ENCODE assay signal across 33 cellular contexts in genomic region chr19:13918726-13919411, GRCh38. TPM values are rescaled to one million over a fixed set of nuclear protein-coding genes. Genes with fewer than 3 reads are reported as not detected.
"Had no signal": no experiment of that assay in that cellular context is flagged by ENCODE, and none has a peak within 500 bp of the region (broad histone marks: within the 10 kb centered on the region; RNA-seq: fewer than 3 reads in every experiment).

No MANE protein-coding gene starts in this region.

- H3K27ac Mint-ChIP-seq: activated naive CD4-positive, alpha-beta T cell treated with anti-CD3 and anti-CD28 coated beads for 36 hours; activated naive CD8-positive, alpha-beta T cell treated with anti-CD3 and anti-CD28 coated beads for 36 hours; activated T-helper 1 cell treated with anti-CD3 and anti-CD28 coated beads, Interleukin-12 subunit alpha, Interleukin-12 subunit beta, Interleukin-2, Interleukin-4 antibody, amounts not matched to agents 30 ng/mL and 10 ng/mL and 1 ng/mL, durations not matched to agents 14 hours and 24 hours and 36 hours; effector memory CD8-positive, alpha-beta T cell; naive thymus-derived CD8-positive, alpha-beta T cell; neural progenitor cell; progenitor cell of endocrine pancreas; T-helper 2 cell treated with Interferon-gamma antibody and Interleukin-4, amounts not matched to agents 5 μg/mL and 100 μg/mL, for 36 hours had no signal

- H3K27ac ChIP-seq: adrenal gland, brain microvascular endothelial cell, neural progenitor cell, tibial nerve had no signal

- H3K4me3 ChIP-seq: adrenal gland, neural progenitor cell, right lobe of liver, tibial nerve had no signal

- H3K9me3 Mint-ChIP-seq: activated naive CD8-positive, alpha-beta T cell treated with anti-CD3 and anti-CD28 coated beads for 36 hours; effector memory CD8-positive, alpha-beta T cell had no signal

- H3K27me3 ChIP-seq: adrenal gland, brain microvascular endothelial cell, neural progenitor cell, right lobe of liver, tibial nerve had no signal

- H3K9me3 ChIP-seq: adrenal gland, right lobe of liver had no signal

- ATAC-seq: effector memory CD8-positive, alpha-beta T cell; naive thymus-derived CD8-positive, alpha-beta T cell had no signal

- H3K4me1 ChIP-seq: adrenal gland, neural progenitor cell, tibial nerve had no signal

- H3K27me3 Mint-ChIP-seq: activated naive CD8-positive, alpha-beta T cell treated with anti-CD3 and anti-CD28 coated beads for 36 hours; effector memory CD8-positive, alpha-beta T cell; naive thymus-derived CD8-positive, alpha-beta T cell; progenitor cell of endocrine pancreas had no signal

- H3K4me3 Mint-ChIP-seq: activated naive CD4-positive, alpha-beta T cell treated with anti-CD3 and anti-CD28 coated beads for 36 hours; activated naive CD8-positive, alpha-beta T cell treated with anti-CD3 and anti-CD28 coated beads for 36 hours; activated T-helper 1 cell treated with anti-CD3 and anti-CD28 coated beads, Interleukin-12 subunit alpha, Interleukin-12 subunit beta, Interleukin-2, Interleukin-4 antibody, amounts not matched to agents 30 ng/mL and 10 ng/mL and 1 ng/mL, durations not matched to agents 14 hours and 24 hours and 36 hours; effector memory CD8-positive, alpha-beta T cell; naive thymus-derived CD8-positive, alpha-beta T cell; neural progenitor cell; T-helper 2 cell treated with Interferon-gamma antibody and Interleukin-4, amounts not matched to agents 5 μg/mL and 100 μg/mL, for 36 hours had no signal

- H3K4me1 Mint-ChIP-seq: activated naive CD8-positive, alpha-beta T cell treated with anti-CD3 and anti-CD28 coated beads for 36 hours; neural progenitor cell had no signal

- DNase-seq: activated CD4-positive, alpha-beta T cell treated with anti-CD3 and anti-CD28 coated beads for 48 hours; activated CD4-positive, CD25-positive, alpha-beta regulatory T cell; activated CD8-positive, alpha-beta memory T cell treated with anti-CD3 and anti-CD28 coated beads, Interleukin-2, amount 50 U/mL, for 4 hours; activated effector memory CD4-positive, alpha-beta T cell treated with anti-CD3 and anti-CD28 coated beads, Interleukin-2, amount 50 U/mL, for 16 hours; activated naive CD4-positive, alpha-beta T cell treated with anti-CD3 and anti-CD28 coated beads for 36 hours; activated naive CD8-positive, alpha-beta T cell treated with anti-CD3 and anti-CD28 coated beads for 36 hours; activated T-cell treated with anti-CD3 and anti-CD28 coated beads, Interleukin-2, amount 50 U/mL, for 1 hour; adrenal gland; brain microvascular endothelial cell; caudate nucleus; cortex of kidney; effector memory CD8-positive, alpha-beta T cell; foreskin fibroblast; head of caudate nucleus; hippocampal formation; midbrain; naive thymus-derived CD8-positive, alpha-beta T cell; right lobe of liver; stimulated activated CD4-positive, alpha-beta T cell treated with anti-CD3 and anti-CD28 coated beads, Interleukin-2, amount 100 ng/mL, for 48 hours; stimulated activated naive CD4-positive, alpha-beta T cell treated with Interleukin-2 at 50 U/mL for 16 hours; T-helper 1 cell had no signal

RNA-seq across cellular contexts. Expression of gene PODNL1, which starts 19.3 kb away (rescaled TPM):
- total RNA-seq: activated naive CD8-positive, alpha-beta T cell treated with anti-CD3 and anti-CD28 coated beads for 36 hours; activated T-helper 1 cell treated with anti-CD3 and anti-CD28 coated beads, Interleukin-12 subunit alpha, Interleukin-12 subunit beta, Interleukin-2, Interleukin-4 antibody, amounts not matched to agents 30 ng/mL and 10 ng/mL and 1 ng/mL, durations not matched to agents 14 hours and 24 hours and 36 hours; naive thymus-derived CD8-positive, alpha-beta T cell; omental fat pad; progenitor cell of endocrine pancreas; skeletal muscle tissue; temporal lobe had no signal
- polyA plus RNA-seq: naive thymus-derived CD8-positive, alpha-beta T cell had no signal

RNA-seq across cellular contexts. Expression of gene NANOS3, which starts 41.9 kb away (rescaled TPM):
- total RNA-seq: lower leg skin; naive thymus-derived CD8-positive, alpha-beta T cell; omental fat pad; renal cortical epithelial cell; right lobe of liver; skeletal muscle tissue; tibial nerve; ureter had no signal
- polyA plus RNA-seq: esophagus; naive thymus-derived CD8-positive, alpha-beta T cell had no signal
